Comparison of ENCODE assay signal across 8 cellular contexts in the genomic region with DNA sequence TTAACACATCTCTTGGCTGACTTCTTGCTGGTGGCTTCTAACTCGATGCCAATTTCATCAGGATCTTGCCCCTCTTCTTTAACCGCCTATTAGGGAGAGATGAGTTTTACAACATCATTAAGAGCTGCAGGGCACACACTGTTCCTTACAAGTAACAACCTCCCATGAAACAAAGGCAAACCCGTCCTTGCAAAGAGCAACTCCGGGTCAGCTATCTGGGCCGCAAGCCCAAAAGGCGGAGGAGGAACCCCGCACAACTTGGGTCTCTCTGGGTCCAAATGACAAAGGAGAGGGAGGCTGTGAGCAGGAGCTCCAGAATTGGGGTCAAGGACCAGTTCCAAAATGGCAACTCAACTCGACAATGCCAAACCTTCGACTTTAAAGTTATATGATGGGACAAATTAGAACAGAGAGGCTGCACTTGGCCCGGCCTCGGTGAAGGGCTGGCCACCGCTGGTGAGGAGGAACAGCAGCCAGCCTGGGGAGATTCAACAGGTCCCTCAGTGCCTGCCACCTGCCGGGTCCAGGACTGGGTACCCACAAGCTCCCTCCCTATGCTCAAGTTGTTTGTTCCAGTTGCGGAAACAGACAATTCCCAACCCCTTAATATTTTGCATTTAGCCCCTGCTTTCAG. TPM values are rescaled to one million over a fixed set of nuclear protein-coding genes. Genes with fewer than 3 reads are reported as not detected.
DNase-seq lines count a peak whose midpoint lies in the region; ATAC-seq and TF ChIP-seq lines count a peak whose summit lies in the region.

No MANE protein-coding gene starts in this region.

- TF ChIP-seq POLR2A in heart left ventricle (IDR thresholded peaks at IDR 0.05) (no peak), vagina (IDR thresholded peaks at IDR 0.05) (no peak)

- peaks cover 41% of the 10 kb centered on the region for H3K4me1 Mint-ChIP-seq in mesothelial cell of epicardium

- 13 to 21% (median 16%) methylated on average over 14 of the region's 14 CpGs for WGBS in heart left ventricle, 4 donors

- H3K4me1 ChIP-seq in heart left ventricle, result peaks cover 14 to 73% (median 57%) of the 10 kb centered on the region in 12 donors
- H3K4me1 ChIP-seq in vagina, result peaks cover 74% of the 10 kb centered on the region

- H3K27me3 Mint-ChIP-seq in mesothelial cell of epicardium (ENCODE audit: low read depth), result no peaks in the 10 kb centered on the region

- H3K27ac ChIP-seq in heart left ventricle (peak overlapping the region; percentile 92 to 98 (median 94)), vagina (peak overlapping the region; percentile 94)

- H3K9me3 ChIP-seq in heart left ventricle, result no peaks in the 10 kb centered on the region
- H3K9me3 ChIP-seq in vagina, result no peaks in the 10 kb centered on the region

- H3K4me3 ChIP-seq in heart left ventricle (peak overlapping the region; percentile 84 to 99 (median 96)), cardiac fibroblast (replicated peaks in 1 of 2; ENCODE audit: low read depth in 2 of 2, low read length in 2 of 2) (peak overlapping the region; percentile 99 to 100), vagina (peak overlapping the region; percentile 96)

- peak overlapping the region; percentile 92 for H3K27ac Mint-ChIP-seq in mesothelial cell of epicardium

- no peak for ATAC-seq in heart left ventricle
- no peak for ATAC-seq in left cardiac atrium
- ATAC-seq in GM19455 (IDR thresholded peaks at IDR 0.05; ENCODE audit: unreplicated experiment), result no peak
- ATAC-seq in GM19397 (IDR thresholded peaks at IDR 0.05; ENCODE audit: unreplicated experiment), result no peak

- peak overlapping the region; percentile 100 for H3K4me3 Mint-ChIP-seq in mesothelial cell of epicardium

- TF ChIP-seq CTCF in heart left ventricle (IDR thresholded peaks at IDR 0.05), result no peak
- no peak for TF ChIP-seq CTCF in cardiac fibroblast (IDR thresholded peaks at IDR 0.05; ENCODE audit: low read depth, low read length)
- no peak for TF ChIP-seq CTCF in mesothelial cell of epicardium (IDR thresholded peaks at IDR 0.05; ENCODE audit: unreplicated experiment)
- no peak for TF ChIP-seq CTCF in vagina (IDR thresholded peaks at IDR 0.05)

- intact Hi-C loops in heart left ventricle (cut with DNase I), result loop anchor here in 4 of 10 donors (5.0 to 10.0 kb wide), 4 partner anchors 53 to 171 kb away; a partner anchor contains a TSS
- intact Hi-C loops in left cardiac atrium (cut with DNase I), result no loop called here
- intact Hi-C loops in vagina (cut with DNase I), result loop anchor here (5.0 kb wide), 1 partner anchor 66 kb away; no protein-coding TSS in a partner anchor

- H3K27me3 ChIP-seq in heart left ventricle (no peaks in the 10 kb centered on the region), vagina (no peaks in the 10 kb centered on the region)

- H3K9me3 Mint-ChIP-seq in mesothelial cell of epicardium, result no peaks in the 10 kb centered on the region

- DNase-seq in heart left ventricle (no peak), left cardiac atrium (no peak), cardiac fibroblast (ENCODE audit: low read depth in 2 of 2) (peak in 1 of 2 donors; percentile 24), mesothelial cell of epicardium (ENCODE audit: low spot score in 2 of 2, unreplicated experiment in 2 of 2) (no peak), vagina (ENCODE audit: extremely low spot score in 2 of 2) (peak in 1 of 2 donors; percentile 89), NAMALWA (ENCODE audit: low spot score) (no peak)

- peaks cover 0 to 66% (median 58%) of the 10 kb centered on the region in 9 donors for H3K36me3 ChIP-seq in heart left ventricle
- H3K36me3 ChIP-seq in vagina, result peaks cover 0 to 30% of the 10 kb centered on the region in 2 donors

- peaks cover 15% of the 10 kb centered on the region for H3K36me3 Mint-ChIP-seq in mesothelial cell of epicardium

RNA-seq across cellular contexts. Expression of a gene that starts 1.1 kb away (rescaled TPM):
- total RNA-seq in heart left ventricle (10 to 100 TPM; 14.2 to 56.7 (median 44.2) TPM), left cardiac atrium (10 to 100 TPM; 47.7 to 54.7 TPM), mesothelial cell of epicardium (70.5 to 80.3 TPM (median 78.4 TPM) in 3 replicates), vagina (85.4 TPM)
- polyA plus RNA-seq in heart left ventricle, result 10 to 100 TPM; 32.8 to 49.7 TPM

RNA-seq across cellular contexts. Expression of a gene that starts 1.5 kb away (rescaled TPM):
- 10 to 100 TPM; 22.3 to 59.6 (median 48.0) TPM for total RNA-seq in heart left ventricle
- polyA plus RNA-seq in heart left ventricle, result 10 to 100 TPM; 43.5 to 48.9 TPM
- total RNA-seq in left cardiac atrium, result 10 to 100 TPM; 51.7 to 63.2 TPM
- total RNA-seq in mesothelial cell of epicardium, result 139 to 147 TPM (median 142 TPM) in 3 replicates
- total RNA-seq in vagina, result 145 TPM

RNA-seq across cellular contexts. Expression of a gene that starts 53.7 kb away (rescaled TPM):
- under 1 TPM in 4 of 9 donors, not detected in 5; 0.17 to 0.44 (median 0.30) TPM for total RNA-seq in heart left ventricle
- under 1 TPM in 1 of 2 donors, not detected in 1; 0.07 TPM for polyA plus RNA-seq in heart left ventricle
- under 1 TPM; 0.15 to 0.37 TPM for total RNA-seq in left cardiac atrium
- 2.5 to 4.3 TPM (median 2.5 TPM) in 3 replicates for total RNA-seq in mesothelial cell of epicardium
- 37.1 TPM for total RNA-seq in vagina

RNA-seq across cellular contexts. Expression of a gene that starts 58.9 kb away (rescaled TPM):
- 100 to 1,000 TPM; 103 to 149 (median 123) TPM for total RNA-seq in heart left ventricle
- 100 to 1,000 TPM; 178 to 435 TPM for polyA plus RNA-seq in heart left ventricle
- total RNA-seq in left cardiac atrium, result 100 to 1,000 TPM; 127 to 142 TPM
- total RNA-seq in mesothelial cell of epicardium, result 30.0 to 32.3 TPM (median 30.7 TPM) in 3 replicates
- 83.2 TPM for total RNA-seq in vagina

RNA-seq across cellular contexts. Expression of a gene that starts 59.4 kb away (rescaled TPM):
- total RNA-seq in heart left ventricle (10 to 100 TPM in 2 of 9 donors, 1 to 10 TPM in 7; 3.7 to 14.4 (median 5.2) TPM), left cardiac atrium (1 to 10 TPM; 4.0 to 4.4 TPM), mesothelial cell of epicardium (15.9 to 16.7 TPM (median 16.0 TPM) in 3 replicates), vagina (10.3 TPM)
- 1 to 10 TPM; 5.4 to 6.6 TPM for polyA plus RNA-seq in heart left ventricle
